Comparison of ENCODE assay signal across 8 cellular contexts in the genomic region with DNA sequence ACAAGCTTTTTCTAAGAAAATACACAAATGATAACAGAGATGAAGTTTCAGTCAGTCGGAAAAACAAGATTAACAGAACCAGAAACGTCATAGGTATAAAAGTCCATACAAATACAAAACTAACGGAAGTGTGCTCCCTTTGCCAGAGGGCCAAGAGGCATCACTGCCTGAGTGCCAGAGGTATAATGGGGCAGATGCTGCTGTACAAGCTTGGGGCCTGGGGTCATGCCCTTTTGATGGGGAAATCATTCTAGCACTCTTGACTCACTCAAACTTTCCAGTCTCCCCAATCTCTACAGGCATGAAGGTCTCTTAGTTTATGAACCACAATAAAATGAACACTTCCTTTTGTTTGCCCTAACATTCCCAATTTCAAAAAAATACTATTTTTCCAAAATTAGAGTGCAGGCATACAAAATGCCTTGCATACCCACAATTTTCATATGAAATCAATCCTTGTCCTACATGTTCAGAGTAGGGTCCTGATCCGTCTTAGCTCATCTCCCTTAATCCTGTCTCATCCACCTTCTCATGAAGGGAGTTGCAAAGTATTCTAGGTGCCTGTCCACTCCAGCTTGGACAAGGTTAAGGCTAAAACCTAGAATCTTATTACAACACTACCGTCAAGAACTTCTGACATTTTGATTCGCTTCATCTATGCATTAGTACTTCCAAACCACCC. TPM values are rescaled to one million over a fixed set of nuclear protein-coding genes. Genes with fewer than 3 reads are reported as not detected.
A peak's percentile ranks its signal among the peaks of the same experiment; 100 is the strongest.
DNase-seq lines count a peak whose midpoint lies in the region; ATAC-seq and TF ChIP-seq lines count a peak whose summit lies in the region.

No MANE protein-coding gene starts in this region.

- H3K4me3 ChIP-seq in heart left ventricle (peak overlapping the region in 11 of 12 donors; percentile 77 to 100 (median 89)), adipocyte (ENCODE audit: low read length) (peak overlapping the region; percentile 89), liver (ENCODE audit: low read depth in 1 of 3, low read length in 3 of 3) (peak overlapping the region; percentile 81 to 99 (median 94)), upper lobe of right lung (peak overlapping the region; percentile 70)

- intact Hi-C loops in heart left ventricle (cut with DNase I) (loop anchor here in 3 of 10 donors (2.0 to 10.0 kb wide), 4 partner anchors 39 to 145 kb away; a partner anchor contains a TSS), left ventricle myocardium superior (cut with micrococcal nuclease) (no loop called here), upper lobe of right lung (cut with DNase I) (no loop called here)

- peak overlapping the region; percentile 93 for H3K9ac ChIP-seq in adipocyte (ENCODE audit: low read length)
- peak overlapping the region; percentile 94 for H3K9ac ChIP-seq in liver (ENCODE audit: low read depth in 1 of 2, low read length in 2 of 2)

- TF ChIP-seq RAD21 in liver (IDR thresholded peaks at IDR 0.05), result no peak

- no peak for TF ChIP-seq POLR2A in heart left ventricle (IDR thresholded peaks at IDR 0.05)

- WGBS in heart left ventricle, 4 donors, result 62 to 76% (median 70%) methylated on average over 6 of the region's 6 CpGs
- 41% methylated on average over 6 of the region's 6 CpGs for WGBS in liver

- H3K4me1 ChIP-seq in heart left ventricle (peaks cover 8 to 28% (median 19%) of the 10 kb centered on the region in 12 donors), adipocyte (ENCODE audit: control insufficient read depth, insufficient read depth, low read length) (peaks cover 19% of the 10 kb centered on the region), liver (ENCODE audit: control insufficient read depth in 4 of 4, insufficient read depth in 4 of 4, low read length in 3 of 4) (peaks cover 7 to 28% (median 21%) of the 10 kb centered on the region in 4 donors), upper lobe of right lung (peaks cover 20% of the 10 kb centered on the region)

- H3K27ac ChIP-seq in heart left ventricle (no peak overlapping the region), liver (ENCODE audit: low read depth in 1 of 2, low read length in 2 of 2) (no peak overlapping the region), upper lobe of right lung (no peak overlapping the region)

- ATAC-seq in heart left ventricle, result no peak
- no peak for ATAC-seq in left ventricle myocardium superior
- ATAC-seq in upper lobe of right lung, result no peak
- ATAC-seq in GM18870 (IDR thresholded peaks at IDR 0.05; ENCODE audit: unreplicated experiment), result no peak

- H3K27me3 ChIP-seq in heart left ventricle, result no peaks in the 10 kb centered on the region
- no peaks in the 10 kb centered on the region for H3K27me3 ChIP-seq in adipocyte (replicated peaks; ENCODE audit: control insufficient read depth, insufficient read depth, low read length)
- no peaks in the 10 kb centered on the region for H3K27me3 ChIP-seq in liver (ENCODE audit: control insufficient read depth in 4 of 4, insufficient read depth in 4 of 4, low read length in 3 of 4)
- no peaks in the 10 kb centered on the region for H3K27me3 ChIP-seq in upper lobe of right lung

- H3K36me3 ChIP-seq in heart left ventricle (peaks cover 3 to 48% (median 44%) of the 10 kb centered on the region in 9 donors), adipocyte (ENCODE audit: control insufficient read depth, insufficient read depth, low read length, severe bottlenecking) (peaks cover 37% of the 10 kb centered on the region), liver (ENCODE audit: control insufficient read depth in 4 of 4, insufficient read depth in 3 of 4, low read depth in 1 of 4, low read length in 3 of 4) (peaks cover 6 to 30% (median 21%) of the 10 kb centered on the region in 4 donors), upper lobe of right lung (peaks cover 45% of the 10 kb centered on the region)

- DNase-seq in heart left ventricle (no peak), left ventricle myocardium superior (no peak), adipocyte (ENCODE audit: low read depth) (peak; percentile 24), upper lobe of right lung (no peak), occipital lobe (lab: John Stamatoyannopoulos, UW) (no peak), foreskin melanocyte (no peak)

- H3K9me3 ChIP-seq in heart left ventricle (no peaks in the 10 kb centered on the region), adipocyte (ENCODE audit: control insufficient read depth, low read length) (no peaks in the 10 kb centered on the region), liver (ENCODE audit: control insufficient read depth in 4 of 4, low read length in 3 of 4) (no peaks in the 10 kb centered on the region), upper lobe of right lung (no peaks in the 10 kb centered on the region)

- TF ChIP-seq CTCF in heart left ventricle (IDR thresholded peaks at IDR 0.05) (no peak), liver (IDR thresholded peaks at IDR 0.05; ENCODE audit: low read depth, low read length, missing input control) (no peak), upper lobe of right lung (IDR thresholded peaks at IDR 0.05) (no peak)

TF ChIP-seq in liver, 16 proteins besides CTCF, POLR2A, EP300 and RAD21:
- TF ChIP-seq GABPA (IDR thresholded peaks at IDR 0.05 in 1 of 2, conservative IDR thresholded peaks at IDR 0.05 in 1 of 2) (no peak), SP1 (IDR thresholded peaks at IDR 0.05) (no peak), RXRA (IDR thresholded peaks at IDR 0.05) (peak in 1 of 2 donors; percentile 17), HNF4A (conservative IDR thresholded peaks at IDR 0.05) (peak in 1 of 2 donors; percentile 27)
- TF ChIP-seq, protein P1, sequence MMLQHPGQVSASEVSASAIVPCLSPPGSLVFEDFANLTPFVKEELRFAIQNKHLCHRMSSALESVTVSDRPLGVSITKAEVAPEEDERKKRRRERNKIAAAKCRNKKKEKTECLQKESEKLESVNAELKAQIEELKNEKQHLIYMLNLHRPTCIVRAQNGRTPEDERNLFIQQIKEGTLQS (IDR thresholded peaks at IDR 0.05), result no peak
- TF ChIP-seq, protein P2, sequence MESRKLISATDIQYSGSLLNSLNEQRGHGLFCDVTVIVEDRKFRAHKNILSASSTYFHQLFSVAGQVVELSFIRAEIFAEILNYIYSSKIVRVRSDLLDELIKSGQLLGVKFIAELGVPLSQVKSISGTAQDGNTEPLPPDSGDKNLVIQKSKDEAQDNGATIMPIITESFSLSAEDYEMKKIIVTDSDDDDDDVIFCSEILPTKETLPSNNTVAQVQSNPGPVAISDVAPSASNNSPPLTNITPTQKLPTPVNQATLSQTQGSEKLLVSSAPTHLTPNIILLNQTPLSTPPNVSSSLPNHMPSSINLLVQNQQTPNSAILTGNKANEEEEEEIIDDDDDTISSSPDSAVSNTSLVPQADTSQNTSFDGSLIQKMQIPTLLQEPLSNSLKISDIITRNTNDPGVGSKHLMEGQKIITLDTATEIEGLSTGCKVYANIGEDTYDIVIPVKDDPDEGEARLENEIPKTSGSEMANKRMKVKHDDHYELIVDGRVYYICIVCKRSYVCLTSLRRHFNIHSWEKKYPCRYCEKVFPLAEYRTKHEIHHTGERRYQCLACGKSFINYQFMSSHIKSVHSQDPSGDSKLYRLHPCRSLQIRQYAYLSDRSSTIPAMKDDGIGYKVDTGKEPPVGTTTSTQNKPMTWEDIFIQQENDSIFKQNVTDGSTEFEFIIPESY (IDR thresholded peaks at IDR 0.05), result no peak

RNA-seq across cellular contexts. Expression of a gene that starts 1.5 kb away (rescaled TPM):
- total RNA-seq in heart left ventricle, result 100 to 1,000 TPM in 7 of 9 donors, 10 to 100 TPM in 2; 63.6 to 343 (median 241) TPM
- 100 to 1,000 TPM; 198 to 353 TPM for polyA plus RNA-seq in heart left ventricle
- 248 TPM for total RNA-seq in left ventricle myocardium superior
- 10 to 100 TPM; 38.9 to 77.9 TPM for total RNA-seq in liver
- 100 to 1,000 TPM in 1 of 2 donors, 10 to 100 TPM in 1; 76.7 to 105 TPM for polyA plus RNA-seq in liver
- 308 TPM for total RNA-seq in upper lobe of right lung
- total RNA-seq in occipital lobe, result 371 TPM

RNA-seq across cellular contexts. Expression of a gene that starts 8.0 kb away (rescaled TPM):
- total RNA-seq in heart left ventricle, result 100 to 1,000 TPM in 1 of 9 donors, 10 to 100 TPM in 8; 27.0 to 126 (median 58.2) TPM
- 10 to 100 TPM; 10.6 to 88.6 TPM for polyA plus RNA-seq in heart left ventricle
- total RNA-seq in left ventricle myocardium superior, result 82.3 TPM
- total RNA-seq in liver, result 10 to 100 TPM in 1 of 2 donors, 1 to 10 TPM in 1; 7.6 to 13.7 TPM
- 1 to 10 TPM; 3.3 to 4.0 TPM for polyA plus RNA-seq in liver
- 12.7 TPM for total RNA-seq in upper lobe of right lung
- total RNA-seq in occipital lobe, result 8.7 TPM

RNA-seq across cellular contexts. Expression of a gene that starts 17.8 kb away (rescaled TPM):
- total RNA-seq in heart left ventricle (1 to 10 TPM in 1 of 9 donors, under 1 TPM in 6, not detected in 2; 0.07 to 1.3 (median 0.32) TPM), left ventricle myocardium superior (0.12 TPM), liver (under 1 TPM; under 0.01 to 0.08 TPM), upper lobe of right lung (0.23 TPM), occipital lobe (40.9 TPM)
- polyA plus RNA-seq in heart left ventricle (under 1 TPM; 0.07 to 0.08 TPM), liver (not detected)

RNA-seq across cellular contexts. Expression of a gene that starts 37.9 kb away (rescaled TPM):
- total RNA-seq in heart left ventricle (100 to 1,000 TPM in 2 of 9 donors, 10 to 100 TPM in 7; 48.7 to 102 (median 64.1) TPM), left ventricle myocardium superior (52.9 TPM), liver (10 to 100 TPM; 26.8 to 38.2 TPM), upper lobe of right lung (56.9 TPM), occipital lobe (21.7 TPM)
- polyA plus RNA-seq in heart left ventricle (10 to 100 TPM; 26.8 to 61.6 TPM), liver (10 to 100 TPM in 1 of 2 donors, 1 to 10 TPM in 1; 7.1 to 16.8 TPM)

RNA-seq across cellular contexts. Expression of a gene that starts 46.1 kb away (rescaled TPM):
- total RNA-seq in heart left ventricle (not detected), left ventricle myocardium superior (not detected), liver (not detected), upper lobe of right lung (not detected), occipital lobe (not detected)
- polyA plus RNA-seq in heart left ventricle (not detected), liver (not detected)

Comparison
In these comparisons a context has a peak if more than half of its experiments do, and no peak if none do; other contexts are left out.
1. RNA of a gene that starts 17.8 kb away (total RNA-seq): 40.9 TPM in occipital lobe (single experiment); 0.23 TPM in upper lobe of right lung (single experiment), 0.07 to 1.3 TPM in heart left ventricle, 0.12 TPM in left ventricle myocardium superior (single experiment) and under 0.01 to 0.08 TPM in liver; every median in the first group is over 10 times any median in the second.
2. Peak in every context shown above with its lines, with median percentiles within 50 percentile points of each other: H3K4me3 ChIP-seq.